In genomic region chr16:11401161-11402050, GRCh38 we compare ENCODE assay signal across 12 cellular contexts. TPM values are rescaled to one million over a fixed set of nuclear protein-coding genes. Genes with fewer than 3 reads are reported as not detected.
DNase-seq lines count a peak whose midpoint lies in the region; ATAC-seq, FAIRE-seq and TF ChIP-seq lines count a peak whose summit lies in the region.
"Had no signal": no experiment of that assay in that cellular context is flagged by ENCODE, and none has a peak within 500 bp of the region (broad histone marks: within the 10 kb centered on the region; RNA-seq: fewer than 3 reads in every experiment).

No MANE protein-coding gene starts in this region.

- no peak overlapping the region for H2AFZ ChIP-seq in HepG2 (ENCODE audit: low read length)

- peaks cover 0 to 3% of the 10 kb centered on the region in 2 donors for H3K4me1 ChIP-seq in right atrium auricular region
- peaks cover 6 to 10% of the 10 kb centered on the region in 2 donors for H3K4me1 ChIP-seq in adrenal gland (replicated peaks in 1 of 2)
- H3K4me1 ChIP-seq in HepG2 (ENCODE audit: insufficient read depth, low read length), result peaks cover 33% of the 10 kb centered on the region

- H3K27me3 Mint-ChIP-seq in CD4-positive, alpha-beta T cell, result no peaks in the 10 kb centered on the region
- H3K27me3 Mint-ChIP-seq in T-helper 2 cell treated with Interferon-gamma antibody and Interleukin-4, amounts not matched to agents 5 μg/mL and 100 μg/mL, for 36 hours (ENCODE audit: low read depth), result no peaks in the 10 kb centered on the region

- TF ChIP-seq EP300 in HepG2 (IDR thresholded peaks at IDR 0.05; ENCODE audit: low read depth in 2 of 2, low read length in 2 of 2) (no peak), HepG2 (CRISPR knock-in tag; IDR thresholded peaks at IDR 0.05; ENCODE audit: borderline replicate concordance) (no peak)

- no TSS peak for BruUV-seq in HepG2 (replicated peaks; lab: Mats Ljungman, UMichigan)

- no peaks in the 10 kb centered on the region for H3K36me3 Mint-ChIP-seq in CD4-positive, alpha-beta T cell (ENCODE audit: low read depth)
- H3K36me3 Mint-ChIP-seq in T-helper 2 cell treated with Interferon-gamma antibody and Interleukin-4, amounts not matched to agents 5 μg/mL and 100 μg/mL, for 36 hours (ENCODE audit: low read depth), result no peaks in the 10 kb centered on the region

- WGBS in adrenal gland, 4 donors, result 54 to 62% (median 58%) methylated on average over 12 to 26 of the region's 26 CpGs
- 18% methylated on average over 26 of the region's 26 CpGs for whole genome bisulfite sequencing in HepG2 (ENCODE audit: low lambda C conversion rate)

- no peak for DNase-seq in Right ventricle myocardium inferior (ENCODE audit: missing footprints)
- no peak for DNase-seq in right atrium auricular region (ENCODE audit: low spot score)
- peak; percentile 81 to 94 (median 89) for DNase-seq in adrenal gland
- DNase-seq in HepG2 (ENCODE audit: low spot score), result no peak
- DNase-seq in NCI-H1048 (lab: John Stamatoyannopoulos, UW), result no peak
- no peak for DNase-seq in CD4-positive, alpha-beta T cell
- DNase-seq in T-helper 2 cell treated with Interferon-gamma antibody and Interleukin-4, amounts not matched to agents 5 μg/mL and 100 μg/mL, for 36 hours (ENCODE audit: low spot score), result no peak
- DNase-seq: NCI-H226, occipital lobe had no signal

- no peaks in the 10 kb centered on the region for H3K79me2 ChIP-seq in HepG2 (ENCODE audit: insufficient read depth, low read length)

- no peak overlapping the region for H3K27ac Mint-ChIP-seq in CD4-positive, alpha-beta T cell
- no peak overlapping the region for H3K27ac Mint-ChIP-seq in T-helper 2 cell treated with Interferon-gamma antibody and Interleukin-4, amounts not matched to agents 5 μg/mL and 100 μg/mL, for 36 hours

- H3K27ac ChIP-seq in right atrium auricular region, result peak overlapping the region in 1 of 2 donors; percentile 26
- H3K27ac ChIP-seq in adrenal gland, result no peak overlapping the region
- H3K27ac ChIP-seq in HepG2 (ENCODE audit: extremely low read length, insufficient read depth, low read length), result no peak overlapping the region
- H3K27ac ChIP-seq in CD4-positive, alpha-beta T cell (ENCODE audit: low read depth, low read length), result no peak overlapping the region
- H3K27ac ChIP-seq: dorsolateral prefrontal cortex, KMS-11 had no signal

- no peaks in the 10 kb centered on the region for H4K20me1 ChIP-seq in HepG2 (ENCODE audit: insufficient read depth, low read length)

- H3K36me3 ChIP-seq in right atrium auricular region (no peaks in the 10 kb centered on the region), adrenal gland (replicated peaks in 1 of 2) (no peaks in the 10 kb centered on the region), HepG2 (replicated peaks in 1 of 2; ENCODE audit: control insufficient read depth in 1 of 2, insufficient read depth in 2 of 2, low read length in 2 of 2) (no peaks in the 10 kb centered on the region; a peak in 1 of 5 replicates)

- H3K4me3 ChIP-seq in right atrium auricular region (no peak overlapping the region), adrenal gland (no peak overlapping the region), HepG2 (replicated peaks in 1 of 3; ENCODE audit: insufficient read depth in 1 of 3, low read depth in 2 of 3, low read length in 3 of 3) (no peak overlapping the region; a peak in 1 of 6 replicates)
- H3K4me3 ChIP-seq: dorsolateral prefrontal cortex had no signal

- intact Hi-C loops in Right ventricle myocardium inferior (cut with DNase I), result loop anchor here (10.0 kb wide), 2 partner anchors 393 to 663 kb away; partner anchors contain the start of gene ZC3H7A
- intact Hi-C loops in adrenal gland (cut with DNase I), result loop anchor here (10.0 kb wide), 2 partner anchors 413 to 663 kb away; no protein-coding TSS in a partner anchor
- intact Hi-C loops in HepG2 (cut with micrococcal nuclease; ENCODE audit: unreplicated experiment), result loop anchor here (10.0 kb wide), 1 partner anchor 663 kb away; no protein-coding TSS in a partner anchor
- intact Hi-C loops in CD4-positive, alpha-beta T cell (cut with DNase I, micrococcal nuclease), result loop anchor here in 1 of 2 experiments (10.0 kb wide), 1 partner anchor 243 kb away; no protein-coding TSS in a partner anchor

- no peaks in the 10 kb centered on the region for H3K4me1 Mint-ChIP-seq in CD4-positive, alpha-beta T cell (ENCODE audit: low read depth)
- H3K4me1 Mint-ChIP-seq in T-helper 2 cell treated with Interferon-gamma antibody and Interleukin-4, amounts not matched to agents 5 μg/mL and 100 μg/mL, for 36 hours (ENCODE audit: low read depth), result no peaks in the 10 kb centered on the region

- no peak for TF ChIP-seq CTCF in right atrium auricular region (IDR thresholded peaks at IDR 0.05)
- TF ChIP-seq CTCF in adrenal gland (IDR thresholded peaks at IDR 0.05), result no peak
- TF ChIP-seq CTCF in HepG2 (CRISPR knock-in tag; IDR thresholded peaks at IDR 0.05), result 0 out of 2 replicates have a peak, but pooled peaks have one; percentile 11
- TF ChIP-seq CTCF in CD4-positive, alpha-beta T cell (IDR thresholded peaks at IDR 0.05), result no peak

- no peak overlapping the region for H3K4me3 Mint-ChIP-seq in CD4-positive, alpha-beta T cell
- no peak overlapping the region for H3K4me3 Mint-ChIP-seq in T-helper 2 cell treated with Interferon-gamma antibody and Interleukin-4, amounts not matched to agents 5 μg/mL and 100 μg/mL, for 36 hours

- TF ChIP-seq POLR2A in adrenal gland (IDR thresholded peaks at IDR 0.05) (no peak), HepG2 (IDR thresholded peaks at IDR 0.05; ENCODE audit: insufficient read depth in 1 of 2, low read depth in 2 of 2, low read length in 2 of 2) (no peak)

- no peak for FAIRE-seq in HepG2 (lab: Jason Lieb, UNC)

- H3K9me3 ChIP-seq in right atrium auricular region, result no peaks in the 10 kb centered on the region
- no peaks in the 10 kb centered on the region for H3K9me3 ChIP-seq in adrenal gland (replicated peaks in 1 of 3)
- H3K9me3 ChIP-seq in HepG2 (ENCODE audit: low read length), result no peaks in the 10 kb centered on the region
- no peaks in the 10 kb centered on the region for H3K9me3 ChIP-seq in CD4-positive, alpha-beta T cell (ENCODE audit: control insufficient read depth, low read length)

- in situ Hi-C loops in HepG2 (cut with HindIII; ENCODE audit: extremely low pct_ligation_motif_present, low pct_unique_long_range_greater_than_20kb), result loop anchor here (25.0 kb wide), 1 partner anchor 111 kb away; no protein-coding TSS in a partner anchor

- no peaks in the 10 kb centered on the region for H3K27me3 ChIP-seq in right atrium auricular region
- H3K27me3 ChIP-seq in adrenal gland, result no peaks in the 10 kb centered on the region
- peaks cover 43 to 79% of the 10 kb centered on the region in 2 experiments for H3K27me3 ChIP-seq in HepG2 (ENCODE audit: control insufficient read depth in 1 of 2, insufficient read depth in 2 of 2, low read length in 2 of 2)
- H3K27me3 ChIP-seq in CD4-positive, alpha-beta T cell (ENCODE audit: control insufficient read depth, insufficient read depth, low read length), result no peaks in the 10 kb centered on the region
- H3K27me3 ChIP-seq: dorsolateral prefrontal cortex had no signal

- H3K9me3 Mint-ChIP-seq in CD4-positive, alpha-beta T cell, result no peaks in the 10 kb centered on the region
- H3K9me3 Mint-ChIP-seq in T-helper 2 cell treated with Interferon-gamma antibody and Interleukin-4, amounts not matched to agents 5 μg/mL and 100 μg/mL, for 36 hours, result no peaks in the 10 kb centered on the region

- peak overlapping the region; percentile 30; the same call in 1 of the 2 replicates for H3K4me2 ChIP-seq in HepG2 (ENCODE audit: low read depth, low read length)
- H3K4me2 ChIP-seq: KMS-11 had no signal

- H3K9ac ChIP-seq in HepG2 (ENCODE audit: insufficient read depth, low read depth, low read length), result no peak overlapping the region
- H3K9ac ChIP-seq: KMS-11 had no signal

- POLR2A ChIA-PET in HepG2 (lab: Yijun Ruan, JAX), result no interaction called here
- POLR2A ChIA-PET in CD4-positive, alpha-beta T cell (lab: Charles Lee), result no interaction called here

- CTCF ChIA-PET in HepG2 (lab: Yijun Ruan, JAX; ENCODE audit: low intra/inter-chr PET ratio, low total read pairs), result no interaction called here
- CTCF ChIA-PET in CD4-positive, alpha-beta T cell (lab: Charles Lee), result interaction anchor here (1.0 kb wide), 1 partner anchor 313 kb away, joined by 3 read pairs; no protein-coding TSS in a partner anchor

- peak; percentile 52 for ATAC-seq in Right ventricle myocardium inferior
- ATAC-seq in HepG2, result peak; percentile 29
- ATAC-seq in CD4-positive, alpha-beta T cell (ENCODE audit: poor library complexity), result no peak
- no peak for ATAC-seq in GM19452 (IDR thresholded peaks at IDR 0.05; ENCODE audit: unreplicated experiment)

- no peak for TF ChIP-seq RAD21 in HepG2 (CRISPR knock-in tag; IDR thresholded peaks at IDR 0.05)

TF ChIP-seq in HepG2, 621 proteins besides CTCF, POLR2A, EP300 and RAD21 (continues in another document):
- peak; percentile 56; the same call in 1 of the 2 replicates for TF ChIP-seq MATR3 (CRISPR knock-in tag; IDR thresholded peaks at IDR 0.05)

RNA-seq across cellular contexts. Expression of gene RMI2, which starts 56.1 kb away (rescaled TPM):
- total RNA-seq in Right ventricle myocardium inferior (0.76 TPM), right atrium auricular region (under 1 TPM in 1 of 2 donors, not detected in 1; 0.85 TPM), adrenal gland (1 to 10 TPM in 4 of 8 donors, under 1 TPM in 2, not detected in 2; 0.70 to 3.9 (median 1.3) TPM), HepG2 (2016; rRNA removed; fragmentation: Illumina TruSeq; extraction: Trizol) (55.7 and 65.3 TPM in 2 replicates)
- polyA plus RNA-seq in adrenal gland (1 to 10 TPM in 2 of 3 donors, under 1 TPM in 1; 0.56 to 1.3 (median 1.0) TPM), HepG2 (2011; rRNA removed) (15.3 and 24.5 TPM in 2 replicates)
- 8.6 and 11.0 TPM in 2 replicates for total RNA-seq in HepG2 (2016; cell fraction: cytosol; rRNA removed; fragmentation: Illumina TruSeq; extraction: Trizol; ENCODE audit: low read depth)
- total RNA-seq in HepG2 (2016; cell fraction: insoluble cytoplasmic fraction; rRNA removed; fragmentation: Illumina TruSeq; extraction: Trizol), result 51.5 and 55.7 TPM in 2 replicates
- 28.4 and 29.3 TPM in 2 replicates for total RNA-seq in HepG2 (2016; cell fraction: membrane; rRNA removed; fragmentation: Illumina TruSeq; extraction: Trizol)
- 23.6 and 25.7 TPM in 2 replicates for total RNA-seq in HepG2 (2016; cell fraction: nucleus; rRNA removed; fragmentation: Illumina TruSeq; extraction: Trizol)
- 18.8 and 22.1 TPM in 2 replicates for polyA plus RNA-seq in HepG2 (2011; cell fraction: cytosol; rRNA removed)
- 10.4 and 11.9 TPM in 2 replicates for polyA plus RNA-seq in HepG2 (2011; cell fraction: nucleus; rRNA removed)
- 19.5 and 50.3 TPM in 2 replicates for polyA plus RNA-seq in HepG2 (2012)
- 10.8 and 11.1 TPM in 2 replicates for polyA plus RNA-seq in HepG2 (2016; cell fraction: cytosol; fragmentation: Illumina TruSeq; extraction: Trizol; ENCODE audit: low read depth)
- 90.6 and 102 TPM in 2 replicates for polyA plus RNA-seq in HepG2 (2016; cell fraction: insoluble cytoplasmic fraction; fragmentation: Illumina TruSeq; extraction: Trizol; ENCODE audit: low read depth)
- 27.3 and 29.2 TPM in 2 replicates for polyA plus RNA-seq in HepG2 (2016; cell fraction: membrane; fragmentation: Illumina TruSeq; extraction: Trizol; ENCODE audit: low read depth)
- polyA plus RNA-seq in HepG2 (2016; cell fraction: nucleus; fragmentation: Illumina TruSeq; extraction: Trizol; ENCODE audit: insufficient read depth, low read depth), result 54.0 and 54.7 TPM in 2 replicates
- 9.1 and 22.0 TPM in 2 replicates for polyA minus RNA-seq in HepG2 (2011; rRNA and poly(A)+ RNA removed; ENCODE audit: low replicate concordance)
- 12.6 and 15.4 TPM in 2 replicates for polyA minus RNA-seq in HepG2 (2011; cell fraction: cytosol; rRNA and poly(A)+ RNA removed)
- 8.4 and 8.7 TPM in 2 replicates for polyA minus RNA-seq in HepG2 (2011; cell fraction: nucleus; rRNA and poly(A)+ RNA removed)
- 1 to 10 TPM; 1.3 to 1.5 TPM for total RNA-seq in CD4-positive, alpha-beta T cell

Comparison
In these comparisons a context has a peak if more than half of its experiments do, and no peak if none do; other contexts are left out.
1. ATAC-seq: peak in Right ventricle myocardium inferior (single experiment) and HepG2 (single experiment); none in CD4-positive, alpha-beta T cell (single experiment) and GM19452 (single experiment).
2. DNase-seq: peak in adrenal gland (7 of 7); none in Right ventricle myocardium inferior (single experiment), right atrium auricular region (single experiment), HepG2 (single experiment), NCI-H1048 (single experiment), CD4-positive, alpha-beta T cell (0 of 10) and T-helper 2 cell treated with Interferon-gamma antibody and Interleukin-4, amounts not matched to agents 5 μg/mL and 100 μg/mL, for 36 hours (single experiment).